8 cellular contexts compared by ENCODE assay signal in the genomic region with DNA sequence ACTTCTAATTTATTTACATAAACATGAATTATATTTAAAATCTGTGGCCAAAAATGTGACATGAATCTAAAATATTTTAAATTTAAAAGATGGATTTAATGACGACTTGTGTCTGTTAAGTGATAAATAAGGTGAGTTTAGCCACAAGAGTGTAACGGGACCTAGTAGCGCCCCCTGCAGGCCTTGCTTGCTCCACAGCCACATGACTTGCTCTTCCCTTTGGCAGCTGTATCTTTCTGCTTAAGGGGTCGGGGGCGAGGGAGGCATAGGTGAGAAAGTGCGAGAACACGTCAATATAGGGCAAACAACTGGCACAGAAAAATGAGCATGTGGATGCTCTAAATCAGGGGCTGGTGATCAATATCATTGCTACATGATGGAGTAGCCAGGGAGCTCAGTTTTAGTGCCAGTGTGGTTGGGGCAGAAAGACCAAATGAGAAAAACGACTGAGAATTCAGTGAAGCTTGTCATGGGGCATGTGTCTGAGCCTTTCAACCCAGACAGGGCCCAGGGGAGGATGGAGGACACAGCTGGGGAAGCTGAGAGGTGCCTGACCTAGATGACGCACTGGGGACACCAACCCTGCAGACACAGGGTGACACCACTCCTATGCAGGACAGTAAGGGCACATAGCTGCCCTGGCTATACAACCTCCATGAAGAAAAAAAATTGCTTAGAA. TPM values are rescaled to one million over a fixed set of nuclear protein-coding genes. Genes with fewer than 3 reads are reported as not detected.
DNase-seq lines count a peak whose midpoint lies in the region; ATAC-seq and TF ChIP-seq lines count a peak whose summit lies in the region.

No MANE protein-coding gene starts in this region.

- no peak overlapping the region for H3K4me3 Mint-ChIP-seq in WTC11
- no peak overlapping the region for H3K4me3 Mint-ChIP-seq in stimulated activated effector memory CD8-positive, alpha-beta T cell treated with anti-CD3 and anti-CD28 coated beads, Interleukin-12 subunit alpha, Interleukin-12 subunit beta, amount 100 ng/mL, for 72 hours

- H2AK5ac ChIP-seq in IMR-90 (ENCODE audit: low read depth, low read length): no peak overlapping the region
- no peak overlapping the region for H2AK5ac ChIP-seq in mesendoderm (ENCODE audit: low read length)

- H3K23ac ChIP-seq in IMR-90 (ENCODE audit: low read depth, low read length) (no peak overlapping the region), mesendoderm (ENCODE audit: low read length) (no peak overlapping the region)

- H4K8ac ChIP-seq in IMR-90 (ENCODE audit: low read depth in 2 of 2, low read length in 2 of 2) (no peak overlapping the region), mesendoderm (ENCODE audit: low read depth, low read length) (no peak overlapping the region)

- no peak overlapping the region for H3K4me2 ChIP-seq in IMR-90 (ENCODE audit: low read depth, low read length)
- H3K4me2 ChIP-seq in mesendoderm (ENCODE audit: low read length): no peak overlapping the region

- H4K5ac ChIP-seq in IMR-90 (ENCODE audit: low read depth, low read length) (no peak overlapping the region), mesendoderm (ENCODE audit: low read length) (no peak overlapping the region)

- CTCF ChIA-PET in IMR-90 (lab: Yijun Ruan, JAX) (interaction anchor here (0.6 to 1.8 kb wide), 9 partner anchors 11 to 61 kb away, joined by 3 to 15 read pairs (median 4); no protein-coding TSS in a partner anchor), WTC11 (lab: Charles Lee) (interaction anchor here (0.5 to 2.5 kb wide), 31 partner anchors 8 to 1377 kb away, joined by 3 to 35 read pairs (median 4); partner anchors contain the start of gene HTR5A)

- H3K4me3 ChIP-seq in IMR-90 (ENCODE audit: insufficient read depth, low read depth, low read length): no peak overlapping the region
- no peak overlapping the region for H3K4me3 ChIP-seq in choroid plexus epithelial cell (ENCODE audit: low read depth, low read length)
- no peak overlapping the region for H3K4me3 ChIP-seq in mesendoderm (ENCODE audit: low read length)

- no peaks in the 10 kb centered on the region for H3K9me3 ChIP-seq in IMR-90 (ENCODE audit: control insufficient read depth, insufficient read depth, low read length)

- POLR2A ChIA-PET in IMR-90 (lab: Charles Lee; ENCODE audit: unreplicated experiment) (no interaction called here), WTC11 (lab: Charles Lee) (no interaction called here)

- H3K56ac ChIP-seq in IMR-90 (ENCODE audit: extremely low read depth, insufficient read depth, low read length): no peak overlapping the region
- no peak overlapping the region for H3K56ac ChIP-seq in mesendoderm (ENCODE audit: low read length)

- H3K9ac ChIP-seq in IMR-90 (ENCODE audit: low read depth, low read length): no peak overlapping the region
- no peak overlapping the region for H3K9ac ChIP-seq in mesendoderm (ENCODE audit: low read length)

- BruUV-seq in IMR-90 (replicated peaks; lab: Mats Ljungman, UMichigan): no TSS peak

- H3K14ac ChIP-seq in IMR-90 (replicated peaks; ENCODE audit: low read depth, low read length): no peak overlapping the region

- H3K27ac ChIP-seq in IMR-90 (ENCODE audit: insufficient read depth, low read length): no peak overlapping the region
- H3K27ac ChIP-seq in mesendoderm (ENCODE audit: low read depth, low read length): no peak overlapping the region

- H2BK120ac ChIP-seq in IMR-90 (ENCODE audit: low read depth, low read length) (no peak overlapping the region), mesendoderm (ENCODE audit: low read depth, low read length) (no peak overlapping the region)

- peak; percentile 53; the same call in 1 of the 2 replicates for ATAC-seq in IMR-90 (ENCODE audit: low read depth)
- ATAC-seq in WTC11: peak; percentile 92
- ATAC-seq in stimulated activated effector memory CD8-positive, alpha-beta T cell treated with anti-CD3 and anti-CD28 coated beads, Interleukin-12 subunit alpha, Interleukin-12 subunit beta, amount 100 ng/mL, for 72 hours: peak; percentile 61
- ATAC-seq in HG03571 (IDR thresholded peaks at IDR 0.05; ENCODE audit: unreplicated experiment): no peak

- H3K36me3 ChIP-seq in IMR-90 (ENCODE audit: control insufficient read depth, insufficient read depth, low read length) (peaks cover 25% of the 10 kb centered on the region), mesendoderm (ENCODE audit: control insufficient read depth, insufficient read depth, low read length) (no peaks in the 10 kb centered on the region)

- H3K9me1 ChIP-seq in IMR-90 (ENCODE audit: insufficient read depth, low read length): no peaks in the 10 kb centered on the region

- H2AK9ac ChIP-seq in IMR-90 (replicated peaks; ENCODE audit: low read depth, low read length, poor library complexity): no peak overlapping the region

- peak; percentile 22; the same call in 1 of the 2 replicates for TF ChIP-seq RAD21 in IMR-90 (IDR thresholded peaks at IDR 0.05; ENCODE audit: low read length)

- no peak overlapping the region for H2AFZ ChIP-seq in IMR-90 (replicated peaks; ENCODE audit: low read length, poor library complexity)

- H3K79me2 ChIP-seq in mesendoderm (ENCODE audit: control insufficient read depth, insufficient read depth, low read length): no peaks in the 10 kb centered on the region

- TF ChIP-seq CTCF in IMR-90 (conservative IDR thresholded peaks at IDR 0.05; ENCODE audit: low read depth, low read length): peak; percentile 51
- peak; percentile 82 for TF ChIP-seq CTCF in WTC11 (IDR thresholded peaks at IDR 0.05)
- peak; percentile 81 for TF ChIP-seq CTCF in choroid plexus epithelial cell (conservative IDR thresholded peaks at IDR 0.05; ENCODE audit: low read depth, low read length)

- in situ Hi-C loops in IMR-90 (cut with MboI; ENCODE audit: low sequenced_read_pairs): no loop called here

- peak; percentile 61 for DNase-seq in Daoy (ENCODE audit: low read depth)
- peak; percentile 29 for DNase-seq in IMR-90
- peak; percentile 86 for DNase-seq in WTC11 (ENCODE audit: low spot score)
- DNase-seq in choroid plexus epithelial cell (ENCODE audit: low read depth): peak; percentile 62
- peak; percentile 79 for DNase-seq in mesendoderm
- peak; percentile 45 to 77 for DNase-seq in stimulated activated effector memory CD8-positive, alpha-beta T cell treated with anti-CD3 and anti-CD28 coated beads, Interleukin-12 subunit alpha, Interleukin-12 subunit beta, amount 100 ng/mL, for 72 hours (ENCODE audit: low spot score in 2 of 2)
- no peak for DNase-seq in globus pallidus (ENCODE audit: low spot score)

- H3K9me3 Mint-ChIP-seq in WTC11: no peaks in the 10 kb centered on the region
- no peaks in the 10 kb centered on the region for H3K9me3 Mint-ChIP-seq in stimulated activated effector memory CD8-positive, alpha-beta T cell treated with anti-CD3 and anti-CD28 coated beads, Interleukin-12 subunit alpha, Interleukin-12 subunit beta, amount 100 ng/mL, for 72 hours

- no peaks in the 10 kb centered on the region for H3K79me1 ChIP-seq in IMR-90 (ENCODE audit: low read depth in 1 of 2, low read length in 2 of 2)
- H3K79me1 ChIP-seq in mesendoderm (ENCODE audit: low read length): no peaks in the 10 kb centered on the region

- peaks cover 74% of the 10 kb centered on the region for H3K36me3 Mint-ChIP-seq in WTC11
- H3K36me3 Mint-ChIP-seq in stimulated activated effector memory CD8-positive, alpha-beta T cell treated with anti-CD3 and anti-CD28 coated beads, Interleukin-12 subunit alpha, Interleukin-12 subunit beta, amount 100 ng/mL, for 72 hours: peaks cover 98% of the 10 kb centered on the region

- no peak overlapping the region for H2BK20ac ChIP-seq in IMR-90 (ENCODE audit: low read depth, low read length)

- H3K4me1 ChIP-seq in IMR-90 (ENCODE audit: control insufficient read depth, insufficient read depth, low read length): no peaks in the 10 kb centered on the region
- no peaks in the 10 kb centered on the region for H3K4me1 ChIP-seq in mesendoderm (ENCODE audit: control insufficient read depth, low read depth, low read length)

- dilution Hi-C loops in IMR-90 (cut with HindIII; ENCODE audit: low sequenced_read_pairs, unreplicated experiment): no loop called here

- H2BK15ac ChIP-seq in IMR-90 (ENCODE audit: low read depth, low read length) (no peak overlapping the region), mesendoderm (replicated peaks; ENCODE audit: low read depth) (no peak overlapping the region)

- no peak overlapping the region for H3K4ac ChIP-seq in IMR-90 (ENCODE audit: low read depth, low read length)
- H3K4ac ChIP-seq in mesendoderm (ENCODE audit: low read depth, low read length): no peak overlapping the region

- no peaks in the 10 kb centered on the region for H3K27me3 Mint-ChIP-seq in WTC11 (ENCODE audit: low read depth)

- no peaks in the 10 kb centered on the region for H3K4me1 Mint-ChIP-seq in WTC11
- H3K4me1 Mint-ChIP-seq in stimulated activated effector memory CD8-positive, alpha-beta T cell treated with anti-CD3 and anti-CD28 coated beads, Interleukin-12 subunit alpha, Interleukin-12 subunit beta, amount 100 ng/mL, for 72 hours: no peaks in the 10 kb centered on the region

- H3K18ac ChIP-seq in IMR-90 (ENCODE audit: low read depth, low read length) (no peak overlapping the region), mesendoderm (ENCODE audit: low read length) (no peak overlapping the region)

- no peak for TF ChIP-seq POLR2A in IMR-90 (IDR thresholded peaks at IDR 0.05; ENCODE audit: low read depth, low read length)

- H4K91ac ChIP-seq in IMR-90 (ENCODE audit: insufficient read depth, low read depth, low read length): no peak overlapping the region

- H4K20me1 ChIP-seq in IMR-90 (ENCODE audit: insufficient read depth, low read length): no peaks in the 10 kb centered on the region

- H3K27me3 ChIP-seq in IMR-90 (ENCODE audit: control insufficient read depth, insufficient read depth, low read length): no peaks in the 10 kb centered on the region
- H3K27me3 ChIP-seq in mesendoderm (ENCODE audit: insufficient read depth, low read length, poor library complexity): no peaks in the 10 kb centered on the region

- intact Hi-C loops in IMR-90 (cut with micrococcal nuclease): loop anchor here (1.0 kb wide), 1 partner anchor 26 kb away; no protein-coding TSS in a partner anchor

- H2BK5ac ChIP-seq in IMR-90 (ENCODE audit: low read depth, low read length, poor library complexity, severe bottlenecking) (no peak overlapping the region), mesendoderm (ENCODE audit: low read length) (no peak overlapping the region)

- peak overlapping the region; percentile 84; the same call in 1 of the 2 replicates for H3K27ac Mint-ChIP-seq in WTC11
- H3K27ac Mint-ChIP-seq in stimulated activated effector memory CD8-positive, alpha-beta T cell treated with anti-CD3 and anti-CD28 coated beads, Interleukin-12 subunit alpha, Interleukin-12 subunit beta, amount 100 ng/mL, for 72 hours: no peak overlapping the region

- 67% methylated on average over 6 of the region's 9 CpGs; no CpG with 5 or more reads in 1 of the 2 experiments for WGBS in IMR-90 (ENCODE audit: extremely low coverage in 2 of 2, insufficient read length in 1 of 2), 2 experiments
- no CpG with 5 or more reads among the region's 9 CpGs for WGBS in mesendoderm (ENCODE audit: extremely low coverage, insufficient coverage, low lambda C conversion rate)

RNA-seq across cellular contexts. Expression of gene PAXIP1, which starts 49.8 kb away (rescaled TPM):
- 10.7 and 12.8 TPM in 2 replicates for total RNA-seq in Daoy (2014; rRNA removed; shearing (Covaris generic))
- total RNA-seq in IMR-90 (2012; rRNA removed): 7.3 and 7.5 TPM in 2 replicates
- 8.7 and 9.4 TPM in 2 replicates for polyA plus RNA-seq in IMR-90 (2012; rRNA removed)
- polyA plus RNA-seq in IMR-90 (2012; cell fraction: cytosol; rRNA removed): 5.3 and 5.4 TPM in 2 replicates
- 22.4 and 24.0 TPM in 2 replicates for polyA plus RNA-seq in IMR-90 (2012; cell fraction: nucleus; rRNA removed; ENCODE audit: low replicate concordance)
- total RNA-seq in WTC11 (2021): 29.4 to 34.1 TPM (median 32.6 TPM) in 3 replicates
- 28.1 TPM for polyA plus RNA-seq in mesendoderm (2013, experiment 1 of 2)
- polyA plus RNA-seq in mesendoderm (2013, experiment 2 of 2): 28.6 TPM
